In genomic region chr2:191225690-191226089, GRCh38 we compare ENCODE assay signal across 1 cellular context.
TF ChIP-seq lines count a peak whose summit lies in the region.

No MANE protein-coding gene starts in this region.

TF ChIP-seq in HepG2, 621 proteins besides CTCF, POLR2A, EP300 and RAD21 (continued from another document):
- TF ChIP-seq NR0B2 (CRISPR knock-in tag; IDR thresholded peaks at IDR 0.05): no peak
- TF ChIP-seq ZNF503 (CRISPR knock-in tag; IDR thresholded peaks at IDR 0.05): no peak
- no peak for TF ChIP-seq KDM5A (IDR thresholded peaks at IDR 0.05; ENCODE audit: borderline replicate concordance, low read length)
- no peak for TF ChIP-seq RXRB (CRISPR knock-in tag; IDR thresholded peaks at IDR 0.05; ENCODE audit: borderline replicate concordance)
- TF ChIP-seq MNT (IDR thresholded peaks at IDR 0.05): no peak
- TF ChIP-seq E2F5 (CRISPR knock-in tag; conservative IDR thresholded peaks at IDR 0.05): no peak
- no peak for TF ChIP-seq ZNF547 (CRISPR knock-in tag; IDR thresholded peaks at IDR 0.05)
- TF ChIP-seq ZNF513 (CRISPR knock-in tag; conservative IDR thresholded peaks at IDR 0.05): no peak
